In the genomic region with DNA sequence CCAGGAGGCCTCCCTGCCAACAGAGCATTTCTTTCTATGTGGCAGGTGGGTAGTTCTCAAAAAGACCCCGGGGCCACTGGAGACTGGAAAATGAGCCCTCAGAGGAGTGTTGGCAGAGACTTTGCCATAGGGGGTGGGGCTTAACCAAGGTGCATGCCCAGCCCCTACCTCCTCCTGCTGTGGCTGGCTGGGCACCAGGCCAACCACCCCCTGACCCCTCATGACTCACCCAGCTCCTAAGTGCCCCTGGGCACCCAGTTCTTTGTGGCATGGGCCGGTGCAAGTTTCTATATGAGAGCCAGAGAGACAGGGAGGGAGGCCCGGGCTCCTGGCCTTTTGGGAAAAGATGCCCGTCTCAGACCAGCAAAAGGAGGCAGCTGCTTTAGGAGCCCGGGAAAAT, we compare ENCODE assay signal across 21 cellular contexts.
A peak's percentile ranks its signal among the peaks of the same experiment; 100 is the strongest.
DNase-seq lines count a peak whose midpoint lies in the region; ATAC-seq and TF ChIP-seq lines count a peak whose summit lies in the region.
"Had no signal": no experiment of that assay in that cellular context is flagged by ENCODE, and none has a peak within 500 bp of the region (broad histone marks: within the 10 kb centered on the region; RNA-seq: fewer than 3 reads in every experiment).

No MANE protein-coding gene starts in this region.

- H3K4me3 Mint-ChIP-seq in activated CD8-positive, alpha-beta T cell treated with anti-CD3 and anti-CD28 coated beads, Interleukin-2, amount 10 ng/mL, durations not matched to agents 7 days and 5 days: no peak overlapping the region
- H3K4me3 Mint-ChIP-seq: activated CD4-positive, alpha-beta T cell treated with anti-CD3 and anti-CD28 coated beads for 36 hours; activated CD8-positive, alpha-beta memory T cell treated with anti-CD3 and anti-CD28 coated beads, Interleukin-2, amount 10 ng/mL, durations not matched to agents 7 days and 5 days; activated naive CD8-positive, alpha-beta T cell; memory B cell; stimulated activated naive CD8-positive, alpha-beta T cell treated with anti-CD3 and anti-CD28 coated beads, Interleukin-15, amount 100 ng/mL, for 72 hours had no signal

- no peaks in the 10 kb centered on the region for H3K27me3 ChIP-seq in esophagus (ENCODE audit: control insufficient read depth in 1 of 2, insufficient read depth in 2 of 2, low read length in 2 of 2)
- H3K27me3 ChIP-seq: right atrium auricular region, SJCRH30 had no signal

- in situ Hi-C loops in GM13976 (cut with MboI; ENCODE audit: low sequenced_read_pairs, unreplicated experiment): loop anchor here (5.0 kb wide), 1 partner anchor 256 kb away; no protein-coding TSS in a partner anchor

- peaks cover 0 to 4% of the 10 kb centered on the region in 2 donors for H3K36me3 ChIP-seq in esophagus (ENCODE audit: control insufficient read depth in 2 of 2, insufficient read depth in 2 of 2, low read length in 1 of 2)
- H3K36me3 ChIP-seq: right atrium auricular region, SJCRH30 had no signal

- H3K27ac Mint-ChIP-seq in activated CD8-positive, alpha-beta T cell treated with anti-CD3 and anti-CD28 coated beads, Interleukin-2, amount 10 ng/mL, durations not matched to agents 7 days and 5 days: no peak overlapping the region
- H3K27ac Mint-ChIP-seq: activated CD4-positive, alpha-beta T cell treated with anti-CD3 and anti-CD28 coated beads for 36 hours; activated CD8-positive, alpha-beta memory T cell treated with anti-CD3 and anti-CD28 coated beads, Interleukin-2, amount 10 ng/mL, durations not matched to agents 7 days and 5 days; activated naive CD8-positive, alpha-beta T cell; memory B cell had no signal

- H3K4me1 Mint-ChIP-seq in activated CD8-positive, alpha-beta T cell treated with anti-CD3 and anti-CD28 coated beads, Interleukin-2, amount 10 ng/mL, durations not matched to agents 7 days and 5 days (ENCODE audit: low read depth): no peaks in the 10 kb centered on the region
- H3K4me1 Mint-ChIP-seq: activated CD4-positive, alpha-beta T cell treated with anti-CD3 and anti-CD28 coated beads for 36 hours; activated CD8-positive, alpha-beta memory T cell treated with anti-CD3 and anti-CD28 coated beads, Interleukin-2, amount 10 ng/mL, durations not matched to agents 7 days and 5 days; memory B cell; stimulated activated naive CD8-positive, alpha-beta T cell treated with anti-CD3 and anti-CD28 coated beads, Interleukin-15, amount 100 ng/mL, for 72 hours had no signal

- no peaks in the 10 kb centered on the region for H3K27me3 Mint-ChIP-seq in activated CD8-positive, alpha-beta T cell treated with anti-CD3 and anti-CD28 coated beads, Interleukin-2, amount 10 ng/mL, durations not matched to agents 7 days and 5 days (ENCODE audit: low read depth)
- H3K27me3 Mint-ChIP-seq: activated CD4-positive, alpha-beta T cell treated with anti-CD3 and anti-CD28 coated beads for 36 hours had no signal

- DNase-seq in DMS79 (lab: John Stamatoyannopoulos, UW) (peak; percentile 31), NCI-H69 (lab: John Stamatoyannopoulos, UW) (peak; percentile 86), renal cortical epithelial cell (ENCODE audit: low read depth) (peak; percentile 78), GM13976 (ENCODE audit: low spot score) (no peak), NCI-H82 treated with DMSO at 0.1 percent for 48 hours (lab: John Stamatoyannopoulos, UW; ENCODE audit: unreplicated experiment) (no peak), Kasumi-1 (lab: John Stamatoyannopoulos, UW) (no peak)
- no peak for DNase-seq in activated CD8-positive, alpha-beta T cell treated with anti-CD3 and anti-CD28 coated beads, Interleukin-2, amount 10 ng/mL, durations not matched to agents 7 days and 5 days
- DNase-seq: activated CD4-positive, alpha-beta T cell treated with anti-CD3 and anti-CD28 coated beads for 36 hours; activated CD8-positive, alpha-beta memory T cell treated with anti-CD3 and anti-CD28 coated beads, Interleukin-2, amount 10 ng/mL, durations not matched to agents 7 days and 5 days; effector memory CD4-positive, alpha-beta T cell; NCI-H1092; NCI-H2107; NCI-H526; nucleus accumbens; SJCRH30; stimulated activated naive CD8-positive, alpha-beta T cell treated with anti-CD3 and anti-CD28 coated beads, Interleukin-15, amount 100 ng/mL, for 72 hours; trophoblast cell had no signal

- POLR2A ChIA-PET in activated CD8-positive, alpha-beta T cell treated with anti-CD3 and anti-CD28 coated beads, Interleukin-2, amount 10 ng/mL, durations not matched to agents 7 days and 5 days (lab: Charles Lee): no interaction called here

- CTCF ChIA-PET in activated CD8-positive, alpha-beta T cell treated with anti-CD3 and anti-CD28 coated beads, Interleukin-2, amount 10 ng/mL, durations not matched to agents 7 days and 5 days (lab: Charles Lee): interaction anchor here (0.9 kb wide), 1 partner anchor 76 kb away, joined by 3 read pairs; no protein-coding TSS in a partner anchor

- H3K9me3 ChIP-seq in esophagus (ENCODE audit: control insufficient read depth in 2 of 2, insufficient read depth in 1 of 2, low read depth in 1 of 2, low read length in 1 of 2): peaks cover 0 to 1% of the 10 kb centered on the region in 2 donors
- H3K9me3 ChIP-seq: right atrium auricular region, SJCRH30 had no signal

- no peak for ATAC-seq in activated CD8-positive, alpha-beta T cell treated with anti-CD3 and anti-CD28 coated beads, Interleukin-2, amount 10 ng/mL, durations not matched to agents 7 days and 5 days
- ATAC-seq: activated CD4-positive, alpha-beta T cell treated with anti-CD3 and anti-CD28 coated beads for 36 hours; activated CD8-positive, alpha-beta memory T cell treated with anti-CD3 and anti-CD28 coated beads, Interleukin-2, amount 10 ng/mL, durations not matched to agents 7 days and 5 days had no signal

- no peaks in the 10 kb centered on the region for H3K36me3 Mint-ChIP-seq in activated CD8-positive, alpha-beta T cell treated with anti-CD3 and anti-CD28 coated beads, Interleukin-2, amount 10 ng/mL, durations not matched to agents 7 days and 5 days (ENCODE audit: low read depth)
- H3K36me3 Mint-ChIP-seq: activated CD8-positive, alpha-beta memory T cell treated with anti-CD3 and anti-CD28 coated beads, Interleukin-2, amount 10 ng/mL, durations not matched to agents 7 days and 5 days; activated naive CD8-positive, alpha-beta T cell; memory B cell had no signal

- peak overlapping the region; percentile 24 to 51 for H3K27ac ChIP-seq in esophagus (ENCODE audit: low read depth in 2 of 2, low read length in 1 of 2)
- H3K27ac ChIP-seq: SJCRH30 had no signal

- no peaks in the 10 kb centered on the region for H3K9me3 Mint-ChIP-seq in activated CD8-positive, alpha-beta T cell treated with anti-CD3 and anti-CD28 coated beads, Interleukin-2, amount 10 ng/mL, durations not matched to agents 7 days and 5 days (ENCODE audit: insufficient read depth)
- H3K9me3 Mint-ChIP-seq: memory B cell; stimulated activated naive CD8-positive, alpha-beta T cell treated with anti-CD3 and anti-CD28 coated beads, Interleukin-15, amount 100 ng/mL, for 72 hours had no signal

- peaks cover 8 to 27% of the 10 kb centered on the region in 2 donors for H3K4me1 ChIP-seq in esophagus (ENCODE audit: control insufficient read depth in 2 of 2, insufficient read depth in 2 of 2, low read length in 1 of 2)
- H3K4me1 ChIP-seq: SJCRH30 had no signal

- 53 to 71% methylated on average over 5 of the region's 5 CpGs for WGBS in esophagus, 2 donors

- no peak overlapping the region for H3K4me3 ChIP-seq in esophagus (ENCODE audit: low read depth in 1 of 2, low read length in 2 of 2)
- H3K4me3 ChIP-seq: right atrium auricular region, SJCRH30 had no signal

- TF ChIP-seq CTCF in GM13976 (IDR thresholded peaks at IDR 0.05; ENCODE audit: borderline replicate concordance, control extremely low read depth, extremely low read depth, insufficient read depth, missing control alignments): no peak

Comparison
In these comparisons a context has a peak if more than half of its experiments do, and no peak if none do; other contexts are left out.
1. DNase-seq: peak in DMS79 (single experiment), NCI-H69 (single experiment) and renal cortical epithelial cell (single experiment); none in activated CD8-positive, alpha-beta T cell treated with anti-CD3 and anti-CD28 coated beads, Interleukin-2, amount 10 ng/mL, durations not matched to agents 7 days and 5 days (single experiment), GM13976 (single experiment), NCI-H82 treated with DMSO at 0.1 percent for 48 hours (single experiment) and Kasumi-1 (0 of 2).